27 cellular contexts compared by ENCODE assay signal in genomic region chr11:36713715-36714114, GRCh38.
DNase-seq lines count a peak whose midpoint lies in the region; ATAC-seq and TF ChIP-seq lines count a peak whose summit lies in the region.
"Had no signal": no experiment of that assay in that cellular context is flagged by ENCODE, and none has a peak within 500 bp of the region (broad histone marks: within the 10 kb centered on the region; RNA-seq: fewer than 3 reads in every experiment).

No MANE protein-coding gene starts in this region.

- no peak overlapping the region for H2BK12ac ChIP-seq in trophoblast cell (ENCODE audit: low read length)

- no peak overlapping the region for H2BK5ac ChIP-seq in trophoblast cell (ENCODE audit: low read depth, low read length, poor library complexity)

- intact Hi-C loops in left lung (cut with DNase I): no loop called here

- H3K9ac ChIP-seq in trophoblast cell (ENCODE audit: low read length): no peak overlapping the region

- no CpG with 5 or more reads among the region's 2 CpGs for WGBS in trophoblast cell (ENCODE audit: extremely low coverage, insufficient coverage, insufficient read length)

- H2BK120ac ChIP-seq in trophoblast cell (ENCODE audit: insufficient read depth, low read length, poor library complexity): no peak overlapping the region

- no peak overlapping the region for H4K91ac ChIP-seq in trophoblast cell (ENCODE audit: low read depth, low read length)

- in situ Hi-C loops in KBM-7 (cut with MboI; ENCODE audit: low pct_unique_long_range_greater_than_20kb, low sequenced_read_pairs): no loop called here

- H3K27me3 ChIP-seq in left lung: no peaks in the 10 kb centered on the region
- no peaks in the 10 kb centered on the region for H3K27me3 ChIP-seq in trophoblast cell (ENCODE audit: insufficient read depth, low read length)
- H3K27me3 ChIP-seq: ovary, upper lobe of left lung had no signal

- H2AK5ac ChIP-seq in trophoblast cell (ENCODE audit: low read length): no peak overlapping the region

- DNase-seq in Ammon's horn (ENCODE audit: low spot score): peak; percentile 72
- peak; percentile 28 for DNase-seq in KBM-7
- peak; percentile 54 for DNase-seq in UCSD-AML1 (lab: John Stamatoyannopoulos, UW; ENCODE audit: unreplicated experiment)
- DNase-seq in left lung: no peak
- DNase-seq in erythroblast (lab: John Stamatoyannopoulos, UW): no peak
- no peak for DNase-seq in A172 (ENCODE audit: low spot score)
- DNase-seq in omental fat pad (ENCODE audit: low spot score): no peak
- no peak for DNase-seq in trophoblast cell
- DNase-seq: ACHN; activated CD4-positive, alpha-beta T cell treated with anti-CD3 and anti-CD28 coated beads for 4 hours; activated effector memory CD4-positive, alpha-beta T cell treated with Interleukin-2 at 50 U/mL for 16 hours; activated naive CD8-positive, alpha-beta T cell treated with anti-CD3 and anti-CD28 coated beads, Interleukin-2, amount 10 ng/mL, durations not matched to agents 7 days and 5 days; activated T-cell treated with anti-CD3 and anti-CD28 coated beads for 4 hours; Caco-2; dermis blood vessel endothelial cell; DMS79 treated with DMSO at 0.1 percent for 48 hours; NCI-H1092 treated with DMSO at 0.1 percent for 48 hours; NCI-H1930; NCI-H2227 treated with DMSO at 0.1 percent for 48 hours; NCI-H69; nephron progenitor cell; ovary; stimulated activated CD4-positive, alpha-beta T cell treated with anti-CD3 and anti-CD28 coated beads, Interleukin-12 subunit alpha, Interleukin-12 subunit beta, amount 100 ng/mL, for 4 hours; stimulated activated CD4-positive, alpha-beta T cell treated with anti-CD3 and anti-CD28 coated beads, Interleukin-4, amount 100 ng/mL, for 1 hour; T-helper 2 cell; upper lobe of left lung had no signal

- H3K4ac ChIP-seq in trophoblast cell (ENCODE audit: low read depth, low read length): no peak overlapping the region

- no peak overlapping the region for H3K27ac ChIP-seq in left lung
- H3K27ac ChIP-seq in trophoblast cell (ENCODE audit: low read depth, low read length): no peak overlapping the region
- H3K27ac ChIP-seq: HL-60, ovary, upper lobe of left lung had no signal

- no peaks in the 10 kb centered on the region for H3K36me3 ChIP-seq in left lung
- H3K36me3 ChIP-seq in trophoblast cell (ENCODE audit: control insufficient read depth in 1 of 2, insufficient read depth in 2 of 2, low read length in 2 of 2): no peaks in the 10 kb centered on the region
- H3K36me3 ChIP-seq: ovary, upper lobe of left lung had no signal

- TF ChIP-seq POLR2A in erythroblast (IDR thresholded peaks at IDR 0.05; ENCODE audit: low read length): no peak

- no peak overlapping the region for H3K4me2 ChIP-seq in trophoblast cell (ENCODE audit: low read length)

- TF ChIP-seq CTCF in left lung (IDR thresholded peaks at IDR 0.05) (no peak), omental fat pad (IDR thresholded peaks at IDR 0.05) (no peak)

- no peak overlapping the region for H4K12ac ChIP-seq in trophoblast cell (ENCODE audit: low read depth, low read length)

- H3K9me3 ChIP-seq in left lung (no peaks in the 10 kb centered on the region), trophoblast cell (ENCODE audit: insufficient read depth, low read depth, low read length) (no peaks in the 10 kb centered on the region)
- H3K9me3 ChIP-seq: Caco-2, ovary, upper lobe of left lung had no signal

- no peak overlapping the region for H3K14ac ChIP-seq in trophoblast cell (ENCODE audit: low read length)

- H2AFZ ChIP-seq in trophoblast cell (ENCODE audit: insufficient read depth, low read length, poor library complexity): no peak overlapping the region

- H3K4me3 ChIP-seq in left lung (no peak overlapping the region), trophoblast cell (ENCODE audit: low read depth, low read length) (no peak overlapping the region)
- H3K4me3 ChIP-seq: ovary, upper lobe of left lung had no signal

- H3K18ac ChIP-seq in trophoblast cell (ENCODE audit: low read length): no peak overlapping the region

- no peaks in the 10 kb centered on the region for H3K79me1 ChIP-seq in trophoblast cell (ENCODE audit: low read length)

- H3K79me2 ChIP-seq in trophoblast cell (ENCODE audit: control insufficient read depth, insufficient read depth, low read length, poor library complexity): no peaks in the 10 kb centered on the region

- H3K4me1 ChIP-seq in left lung (no peaks in the 10 kb centered on the region), trophoblast cell (ENCODE audit: control insufficient read depth in 1 of 2, insufficient read depth in 2 of 2, low read length in 2 of 2) (no peaks in the 10 kb centered on the region)
- H3K4me1 ChIP-seq: Caco-2, upper lobe of left lung had no signal

- H3K23ac ChIP-seq in trophoblast cell (ENCODE audit: low read length): no peak overlapping the region

- no peak overlapping the region for H4K8ac ChIP-seq in trophoblast cell (ENCODE audit: low read depth, low read length)

- ATAC-seq in left lung: peak; percentile 37
- ATAC-seq in omental fat pad (ENCODE audit: low FRiP score): no peak

Comparison
In these comparisons a context has a peak if more than half of its experiments do, and no peak if none do; other contexts are left out.
1. DNase-seq: peak in Ammon's horn (single experiment), KBM-7 (single experiment) and UCSD-AML1 (single experiment); none in left lung (0 of 2), erythroblast (0 of 2), A172 (single experiment), omental fat pad (single experiment) and trophoblast cell (0 of 2).